In genomic region chr10:74171625-74172024, GRCh38 we compare ENCODE assay signal across 21 cellular contexts.
"Had no signal": no experiment of that assay in that cellular context is flagged by ENCODE, and none has a peak within 500 bp of the region (broad histone marks: within the 10 kb centered on the region; RNA-seq: fewer than 3 reads in every experiment).

No MANE protein-coding gene starts in this region.

- H3K9me3 Mint-ChIP-seq: activated naive CD8-positive, alpha-beta T cell treated with anti-CD3 and anti-CD28 coated beads for 36 hours; activated T-cell treated with anti-CD3 and anti-CD28 coated beads, Interleukin-2, amount 50 U/mL, for 24 hours; naive thymus-derived CD4-positive, alpha-beta T cell; stimulated activated naive CD8-positive, alpha-beta T cell treated with anti-CD3 and anti-CD28 coated beads, Interleukin-15, amount 100 ng/mL, for 72 hours; T-cell; T-helper 2 cell treated with Interferon-gamma antibody and Interleukin-4, amounts not matched to agents 5 μg/mL and 100 μg/mL, for 36 hours had no signal

- H3K4me3 ChIP-seq: gastroesophageal sphincter, pancreas, psoas muscle, right atrium auricular region, suprapubic skin, transverse colon, uterus had no signal

- H3K27me3 ChIP-seq: gastroesophageal sphincter, pancreas, right atrium auricular region, suprapubic skin, transverse colon, uterus had no signal

- H3K27ac Mint-ChIP-seq: activated naive CD8-positive, alpha-beta T cell treated with anti-CD3 and anti-CD28 coated beads for 36 hours; activated T-cell treated with anti-CD3 and anti-CD28 coated beads, Interleukin-2, amount 50 U/mL, for 24 hours; stimulated activated naive CD8-positive, alpha-beta T cell treated with anti-CD3 and anti-CD28 coated beads, Interleukin-15, amount 100 ng/mL, for 72 hours; T-cell; T-helper 2 cell treated with Interferon-gamma antibody and Interleukin-4, amounts not matched to agents 5 μg/mL and 100 μg/mL, for 36 hours had no signal

- H3K36me3 ChIP-seq: gastroesophageal sphincter, pancreas, right atrium auricular region, suprapubic skin, transverse colon, uterus had no signal

- H3K9me3 ChIP-seq: gastroesophageal sphincter, pancreas, psoas muscle, right atrium auricular region, suprapubic skin, transverse colon, uterus had no signal

- H3K4me3 Mint-ChIP-seq: activated naive CD8-positive, alpha-beta T cell treated with anti-CD3 and anti-CD28 coated beads for 36 hours; activated T-cell treated with anti-CD3 and anti-CD28 coated beads, Interleukin-2, amount 50 U/mL, for 24 hours; naive thymus-derived CD4-positive, alpha-beta T cell; stimulated activated naive CD8-positive, alpha-beta T cell treated with anti-CD3 and anti-CD28 coated beads, Interleukin-15, amount 100 ng/mL, for 72 hours; T-cell; T-helper 2 cell treated with Interferon-gamma antibody and Interleukin-4, amounts not matched to agents 5 μg/mL and 100 μg/mL, for 36 hours had no signal

- H3K36me3 Mint-ChIP-seq: activated naive CD8-positive, alpha-beta T cell treated with anti-CD3 and anti-CD28 coated beads for 36 hours; naive thymus-derived CD4-positive, alpha-beta T cell; T-cell had no signal

- H3K27ac ChIP-seq: epithelial cell of prostate, gastroesophageal sphincter, pancreas, psoas muscle, right atrium auricular region, suprapubic skin, transverse colon, uterus, VCaP had no signal

- ATAC-seq: gastroesophageal sphincter; left colon; naive thymus-derived CD4-positive, alpha-beta T cell; pancreas; psoas muscle; stimulated activated naive CD8-positive, alpha-beta T cell treated with anti-CD3 and anti-CD28 coated beads, Interleukin-15, amount 100 ng/mL, for 72 hours; T-cell had no signal

- DNase-seq: activated naive CD4-positive, alpha-beta T cell treated with Interleukin-2 at 50 U/mL for 16 hours; activated naive CD8-positive, alpha-beta T cell treated with anti-CD3 and anti-CD28 coated beads for 36 hours; activated T-cell treated with anti-CD3 and anti-CD28 coated beads, Interleukin-2, amount 50 U/mL, for 24 hours; cortex of kidney; head of caudate nucleus; left colon; mesendoderm; naive thymus-derived CD4-positive, alpha-beta T cell; pancreas; psoas muscle; stimulated activated CD4-positive, alpha-beta T cell treated with anti-CD3 and anti-CD28 coated beads, Interleukin-4, amount 100 ng/mL, for 4 hours; stimulated activated naive CD8-positive, alpha-beta T cell treated with anti-CD3 and anti-CD28 coated beads, Interleukin-15, amount 100 ng/mL, for 72 hours; T-cell; transverse colon; uterus had no signal

- H3K27me3 Mint-ChIP-seq: activated naive CD8-positive, alpha-beta T cell treated with anti-CD3 and anti-CD28 coated beads for 36 hours; activated T-cell treated with anti-CD3 and anti-CD28 coated beads, Interleukin-2, amount 50 U/mL, for 24 hours; naive thymus-derived CD4-positive, alpha-beta T cell; stimulated activated naive CD8-positive, alpha-beta T cell treated with anti-CD3 and anti-CD28 coated beads, Interleukin-15, amount 100 ng/mL, for 72 hours; T-cell had no signal

- H3K4me1 ChIP-seq: uterus had no signal
